In genomic region chr13:73076013-73076412, GRCh38 we compare ENCODE assay signal across 1 cellular context.
TF ChIP-seq lines count a peak whose summit lies in the region.

No MANE protein-coding gene starts in this region.

TF ChIP-seq in GM23338, 12 proteins besides CTCF, POLR2A, EP300 and RAD21 (continued from another document):
- TF ChIP-seq, protein P1, sequence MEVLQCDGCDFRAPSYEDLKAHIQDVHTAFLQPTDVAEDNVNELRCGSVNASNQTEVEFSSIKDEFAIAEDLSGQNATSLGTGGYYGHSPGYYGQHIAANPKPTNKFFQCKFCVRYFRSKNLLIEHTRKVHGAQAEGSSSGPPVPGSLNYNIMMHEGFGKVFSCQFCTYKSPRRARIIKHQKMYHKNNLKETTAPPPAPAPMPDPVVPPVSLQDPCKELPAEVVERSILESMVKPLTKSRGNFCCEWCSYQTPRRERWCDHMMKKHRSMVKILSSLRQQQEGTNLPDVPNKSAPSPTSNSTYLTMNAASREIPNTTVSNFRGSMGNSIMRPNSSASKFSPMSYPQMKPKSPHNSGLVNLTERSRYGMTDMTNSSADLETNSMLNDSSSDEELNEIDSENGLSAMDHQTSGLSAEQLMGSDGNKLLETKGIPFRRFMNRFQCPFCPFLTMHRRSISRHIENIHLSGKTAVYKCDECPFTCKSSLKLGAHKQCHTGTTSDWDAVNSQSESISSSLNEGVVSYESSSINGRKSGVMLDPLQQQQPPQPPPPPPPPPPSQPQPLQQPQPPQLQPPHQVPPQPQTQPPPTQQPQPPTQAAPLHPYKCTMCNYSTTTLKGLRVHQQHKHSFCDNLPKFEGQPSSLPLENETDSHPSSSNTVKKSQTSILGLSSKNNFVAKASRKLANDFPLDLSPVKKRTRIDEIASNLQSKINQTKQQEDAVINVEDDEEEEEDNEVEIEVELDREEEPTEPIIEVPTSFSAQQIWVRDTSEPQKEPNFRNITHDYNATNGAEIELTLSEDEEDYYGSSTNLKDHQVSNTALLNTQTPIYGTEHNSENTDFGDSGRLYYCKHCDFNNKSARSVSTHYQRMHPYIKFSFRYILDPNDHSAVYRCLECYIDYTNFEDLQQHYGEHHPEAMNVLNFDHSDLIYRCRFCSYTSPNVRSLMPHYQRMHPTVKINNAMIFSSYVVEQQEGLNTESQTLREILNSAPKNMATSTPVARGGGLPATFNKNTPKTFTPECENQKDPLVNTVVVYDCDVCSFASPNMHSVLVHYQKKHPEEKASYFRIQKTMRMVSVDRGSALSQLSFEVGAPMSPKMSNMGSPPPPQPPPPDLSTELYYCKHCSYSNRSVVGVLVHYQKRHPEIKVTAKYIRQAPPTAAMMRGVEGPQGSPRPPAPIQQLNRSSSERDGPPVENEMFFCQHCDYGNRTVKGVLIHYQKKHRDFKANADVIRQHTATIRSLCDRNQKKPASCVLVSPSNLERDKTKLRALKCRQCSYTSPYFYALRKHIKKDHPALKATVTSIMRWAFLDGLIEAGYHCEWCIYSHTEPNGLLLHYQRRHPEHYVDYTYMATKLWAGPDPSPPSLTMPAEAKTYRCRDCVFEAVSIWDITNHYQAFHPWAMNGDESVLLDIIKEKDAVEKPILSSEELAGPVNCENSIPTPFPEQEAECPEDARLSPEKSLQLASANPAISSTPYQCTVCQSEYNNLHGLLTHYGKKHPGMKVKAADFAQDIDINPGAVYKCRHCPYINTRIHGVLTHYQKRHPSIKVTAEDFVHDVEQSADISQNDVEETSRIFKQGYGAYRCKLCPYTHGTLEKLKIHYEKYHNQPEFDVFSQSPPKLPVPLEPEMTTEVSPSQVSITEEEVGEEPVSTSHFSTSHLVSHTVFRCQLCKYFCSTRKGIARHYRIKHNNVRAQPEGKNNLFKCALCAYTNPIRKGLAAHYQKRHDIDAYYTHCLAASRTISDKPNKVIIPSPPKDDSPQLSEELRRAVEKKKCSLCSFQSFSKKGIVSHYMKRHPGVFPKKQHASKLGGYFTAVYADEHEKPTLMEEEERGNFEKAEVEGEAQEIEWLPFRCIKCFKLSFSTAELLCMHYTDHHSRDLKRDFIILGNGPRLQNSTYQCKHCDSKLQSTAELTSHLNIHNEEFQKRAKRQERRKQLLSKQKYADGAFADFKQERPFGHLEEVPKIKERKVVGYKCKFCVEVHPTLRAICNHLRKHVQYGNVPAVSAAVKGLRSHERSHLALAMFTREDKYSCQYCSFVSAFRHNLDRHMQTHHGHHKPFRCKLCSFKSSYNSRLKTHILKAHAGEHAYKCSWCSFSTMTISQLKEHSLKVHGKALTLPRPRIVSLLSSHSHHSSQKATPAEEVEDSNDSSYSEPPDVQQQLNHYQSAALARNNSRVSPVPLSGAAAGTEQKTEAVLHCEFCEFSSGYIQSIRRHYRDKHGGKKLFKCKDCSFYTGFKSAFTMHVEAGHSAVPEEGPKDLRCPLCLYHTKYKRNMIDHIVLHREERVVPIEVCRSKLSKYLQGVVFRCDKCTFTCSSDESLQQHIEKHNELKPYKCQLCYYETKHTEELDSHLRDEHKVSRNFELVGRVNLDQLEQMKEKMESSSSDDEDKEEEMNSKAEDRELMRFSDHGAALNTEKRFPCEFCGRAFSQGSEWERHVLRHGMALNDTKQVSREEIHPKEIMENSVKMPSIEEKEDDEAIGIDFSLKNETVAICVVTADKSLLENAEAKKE (CRISPR knock-in tag; IDR thresholded peaks at IDR 0.05), result no peak
- no peak for TF ChIP-seq ZNF331 (CRISPR knock-in tag; IDR thresholded peaks at IDR 0.05; ENCODE audit: low read depth)
- TF ChIP-seq POLR2AphosphoS5 (IDR thresholded peaks at IDR 0.05; ENCODE audit: low read depth), result no peak
- no peak for TF ChIP-seq STAT1 (IDR thresholded peaks at IDR 0.05; ENCODE audit: unreplicated experiment)
- no peak for TF ChIP-seq JUNB (IDR thresholded peaks at IDR 0.05; ENCODE audit: unreplicated experiment)
- no peak for TF ChIP-seq ZNF114 (CRISPR knock-in tag; IDR thresholded peaks at IDR 0.05)
- TF ChIP-seq, protein P2, sequence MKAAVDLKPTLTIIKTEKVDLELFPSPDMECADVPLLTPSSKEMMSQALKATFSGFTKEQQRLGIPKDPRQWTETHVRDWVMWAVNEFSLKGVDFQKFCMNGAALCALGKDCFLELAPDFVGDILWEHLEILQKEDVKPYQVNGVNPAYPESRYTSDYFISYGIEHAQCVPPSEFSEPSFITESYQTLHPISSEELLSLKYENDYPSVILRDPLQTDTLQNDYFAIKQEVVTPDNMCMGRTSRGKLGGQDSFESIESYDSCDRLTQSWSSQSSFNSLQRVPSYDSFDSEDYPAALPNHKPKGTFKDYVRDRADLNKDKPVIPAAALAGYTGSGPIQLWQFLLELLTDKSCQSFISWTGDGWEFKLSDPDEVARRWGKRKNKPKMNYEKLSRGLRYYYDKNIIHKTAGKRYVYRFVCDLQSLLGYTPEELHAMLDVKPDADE (IDR thresholded peaks at IDR 0.05), result no peak
TF ChIP-seq in GM23338: peak in this region for 0.
